1 cellular context compared by ENCODE assay signal in the genomic region with DNA sequence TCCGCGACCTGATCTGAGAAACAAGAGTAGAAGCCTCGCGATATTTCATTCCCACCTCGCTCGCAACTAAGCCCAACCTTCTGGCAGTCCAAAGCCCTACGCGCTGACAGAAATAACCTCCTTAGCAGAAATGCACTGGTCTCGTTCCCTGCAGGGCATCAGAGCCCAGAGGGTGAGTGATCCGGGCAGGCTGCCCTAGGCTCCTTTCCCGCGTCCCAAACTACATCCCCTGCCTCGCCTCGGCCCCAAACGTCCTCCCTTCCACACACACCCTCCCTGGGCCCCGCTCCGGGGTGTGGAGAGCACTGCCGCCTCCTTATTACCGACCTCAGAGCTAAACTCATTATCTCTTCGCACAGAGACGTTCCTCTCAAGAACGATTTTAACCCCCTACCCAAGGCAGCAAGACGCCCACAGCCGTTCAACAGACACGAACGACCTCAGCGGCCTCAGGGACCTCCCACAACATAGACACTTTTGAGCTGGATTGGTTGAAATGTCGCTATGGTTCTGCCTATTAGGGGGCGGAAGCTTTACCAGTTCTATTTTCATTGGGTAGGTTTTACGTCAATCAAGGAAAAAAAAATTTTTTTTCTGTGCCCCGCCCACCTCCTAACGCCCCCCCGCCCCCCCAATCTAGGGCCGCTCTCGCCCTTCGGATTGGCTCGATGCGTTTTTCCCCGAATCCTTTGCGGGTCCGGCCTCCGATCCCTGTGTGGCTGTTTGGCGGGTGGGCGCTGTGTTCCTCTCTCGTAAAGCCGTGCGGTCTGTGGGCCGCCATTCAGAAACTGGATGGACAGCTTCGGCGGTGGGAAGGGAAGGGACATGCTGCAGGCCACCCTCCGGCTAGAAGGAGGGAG.
A peak's percentile ranks its signal among the peaks of the same experiment; 100 is the strongest.
TF ChIP-seq lines count a peak whose summit lies in the region.

A gene (minus strand): TSS at position 439 of the 860 bp plus-strand sequence. CDS start 95 bp downstream, at position 344.

TF ChIP-seq in HepG2, 621 proteins besides CTCF, POLR2A, EP300 and RAD21 (continued from another document and continues in another):
- TF ChIP-seq, protein P1, sequence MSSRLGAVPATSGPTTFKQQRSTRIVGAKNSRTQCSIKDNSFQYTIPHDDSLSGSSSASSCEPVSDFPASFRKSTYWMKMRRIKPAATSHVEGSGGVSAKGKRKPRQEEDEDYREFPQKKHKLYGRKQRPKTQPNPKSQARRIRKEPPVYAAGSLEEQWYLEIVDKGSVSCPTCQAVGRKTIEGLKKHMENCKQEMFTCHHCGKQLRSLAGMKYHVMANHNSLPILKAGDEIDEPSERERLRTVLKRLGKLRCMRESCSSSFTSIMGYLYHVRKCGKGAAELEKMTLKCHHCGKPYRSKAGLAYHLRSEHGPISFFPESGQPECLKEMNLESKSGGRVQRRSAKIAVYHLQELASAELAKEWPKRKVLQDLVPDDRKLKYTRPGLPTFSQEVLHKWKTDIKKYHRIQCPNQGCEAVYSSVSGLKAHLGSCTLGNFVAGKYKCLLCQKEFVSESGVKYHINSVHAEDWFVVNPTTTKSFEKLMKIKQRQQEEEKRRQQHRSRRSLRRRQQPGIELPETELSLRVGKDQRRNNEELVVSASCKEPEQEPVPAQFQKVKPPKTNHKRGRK (CRISPR knock-in tag; IDR thresholded peaks at IDR 0.05) = no peak
- TF ChIP-seq, protein P2, sequence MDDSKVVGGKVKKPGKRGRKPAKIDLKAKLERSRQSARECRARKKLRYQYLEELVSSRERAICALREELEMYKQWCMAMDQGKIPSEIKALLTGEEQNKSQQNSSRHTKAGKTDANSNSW (CRISPR knock-in tag; IDR thresholded peaks at IDR 0.05; ENCODE audit: borderline replicate concordance) = peak; percentile 61; the same call in 1 of the 2 replicates
- TF ChIP-seq JARID2 (CRISPR knock-in tag; IDR thresholded peaks at IDR 0.05; ENCODE audit: insufficient replicate concordance) (no peak), REPIN1 (CRISPR knock-in tag; IDR thresholded peaks at IDR 0.05; ENCODE audit: borderline replicate concordance, low read depth) (peak; percentile 91), ZBTB8A (CRISPR knock-in tag; IDR thresholded peaks at IDR 0.05; ENCODE audit: borderline replicate concordance, low read depth) (peak; percentile 56; the same call in 1 of the 2 replicates), HNRNPK (IDR thresholded peaks at IDR 0.05; ENCODE audit: low read depth, low read length, poor library complexity, severe bottlenecking) (no peak), NCOR1 (IDR thresholded peaks at IDR 0.05; ENCODE audit: borderline replicate concordance, low read length) (no peak), ZNF121 (CRISPR knock-in tag; IDR thresholded peaks at IDR 0.05) (0 out of 2 replicates have a peak, but pooled peaks have one; percentile 9), KDM5B (CRISPR knock-in tag; IDR thresholded peaks at IDR 0.05; ENCODE audit: borderline replicate concordance) (peak; percentile 67; the same call in 1 of the 2 replicates), SNAPC2 (CRISPR knock-in tag; IDR thresholded peaks at IDR 0.05) (peak; percentile 9; the same call in 1 of the 2 replicates), ZEB1 (IDR thresholded peaks at IDR 0.05; ENCODE audit: insufficient replicate concordance, low read depth) (no peak), SMC3 (IDR thresholded peaks at IDR 0.05; ENCODE audit: low read length) (no peak), MXD4 (CRISPR knock-in tag; IDR thresholded peaks at IDR 0.05) (peak; percentile 91), ARNT2 (CRISPR knock-in tag; IDR thresholded peaks at IDR 0.05; ENCODE audit: low read depth) (peak; percentile 64), GTF2F1 (IDR thresholded peaks at IDR 0.05; ENCODE audit: low read length) (peak; percentile 88; the same call in 1 of the 2 replicates), ARID2 (CRISPR knock-in tag; IDR thresholded peaks at IDR 0.05; ENCODE audit: borderline replicate concordance) (peak; percentile 97), HIVEP1 (CRISPR knock-in tag; IDR thresholded peaks at IDR 0.05) (no peak), ZNF549 (CRISPR knock-in tag; IDR thresholded peaks at IDR 0.05) (no peak), JUNB (CRISPR knock-in tag; IDR thresholded peaks at IDR 0.05; ENCODE audit: borderline replicate concordance) (no peak), RBFOX2 (IDR thresholded peaks at IDR 0.05; ENCODE audit: low read depth, low read length) (peak; percentile 85), ZIK1 (CRISPR knock-in tag; IDR thresholded peaks at IDR 0.05; ENCODE audit: borderline replicate concordance, low read depth) (no peak), RARA (CRISPR knock-in tag; IDR thresholded peaks at IDR 0.05) (peak; percentile 19), TEAD2 (CRISPR knock-in tag; IDR thresholded peaks at IDR 0.05) (peak; percentile 8; the same call in 1 of the 2 replicates), ZFP36L1 (CRISPR knock-in tag; IDR thresholded peaks at IDR 0.05) (peak; percentile 95; the same call in 1 of the 2 replicates), KLF6 (CRISPR knock-in tag; IDR thresholded peaks at IDR 0.05) (0 out of 2 replicates have a peak, but pooled peaks have one; percentile 30), ZNF850 (CRISPR knock-in tag; conservative IDR thresholded peaks at IDR 0.05) (no peak), ZNF44 (CRISPR knock-in tag; IDR thresholded peaks at IDR 0.05) (peak; percentile 80), ERF (CRISPR knock-in tag; IDR thresholded peaks at IDR 0.05) (peak; percentile 61), CBX1 (IDR thresholded peaks at IDR 0.05; ENCODE audit: low read depth) (peak; percentile 91), MEF2D (CRISPR knock-in tag; IDR thresholded peaks at IDR 0.05) (no peak; the same call in 1 of the 2 replicates)
- TF ChIP-seq, protein P3, sequence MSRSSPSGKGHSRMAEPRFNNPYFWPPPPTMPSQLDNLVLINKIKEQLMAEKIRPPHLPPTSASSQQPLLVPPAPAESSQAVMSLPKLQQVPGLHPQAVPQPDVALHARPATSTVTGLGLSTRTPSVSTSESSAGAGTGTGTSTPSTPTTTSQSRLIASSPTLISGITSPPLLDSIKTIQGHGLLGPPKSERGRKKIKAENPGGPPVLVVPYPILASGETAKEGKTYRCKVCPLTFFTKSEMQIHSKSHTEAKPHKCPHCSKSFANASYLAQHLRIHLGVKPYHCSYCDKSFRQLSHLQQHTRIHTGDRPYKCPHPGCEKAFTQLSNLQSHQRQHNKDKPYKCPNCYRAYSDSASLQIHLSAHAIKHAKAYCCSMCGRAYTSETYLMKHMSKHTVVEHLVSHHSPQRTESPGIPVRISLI (CRISPR knock-in tag; IDR thresholded peaks at IDR 0.05; ENCODE audit: borderline replicate concordance) = peak; percentile 94
- TF ChIP-seq, protein P4, sequence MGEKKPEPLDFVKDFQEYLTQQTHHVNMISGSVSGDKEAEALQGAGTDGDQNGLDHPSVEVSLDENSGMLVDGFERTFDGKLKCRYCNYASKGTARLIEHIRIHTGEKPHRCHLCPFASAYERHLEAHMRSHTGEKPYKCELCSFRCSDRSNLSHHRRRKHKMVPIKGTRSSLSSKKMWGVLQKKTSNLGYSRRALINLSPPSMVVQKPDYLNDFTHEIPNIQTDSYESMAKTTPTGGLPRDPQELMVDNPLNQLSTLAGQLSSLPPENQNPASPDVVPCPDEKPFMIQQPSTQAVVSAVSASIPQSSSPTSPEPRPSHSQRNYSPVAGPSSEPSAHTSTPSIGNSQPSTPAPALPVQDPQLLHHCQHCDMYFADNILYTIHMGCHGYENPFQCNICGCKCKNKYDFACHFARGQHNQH (CRISPR knock-in tag; IDR thresholded peaks at IDR 0.05) = peak; percentile 83
- TF ChIP-seq, protein P5, sequence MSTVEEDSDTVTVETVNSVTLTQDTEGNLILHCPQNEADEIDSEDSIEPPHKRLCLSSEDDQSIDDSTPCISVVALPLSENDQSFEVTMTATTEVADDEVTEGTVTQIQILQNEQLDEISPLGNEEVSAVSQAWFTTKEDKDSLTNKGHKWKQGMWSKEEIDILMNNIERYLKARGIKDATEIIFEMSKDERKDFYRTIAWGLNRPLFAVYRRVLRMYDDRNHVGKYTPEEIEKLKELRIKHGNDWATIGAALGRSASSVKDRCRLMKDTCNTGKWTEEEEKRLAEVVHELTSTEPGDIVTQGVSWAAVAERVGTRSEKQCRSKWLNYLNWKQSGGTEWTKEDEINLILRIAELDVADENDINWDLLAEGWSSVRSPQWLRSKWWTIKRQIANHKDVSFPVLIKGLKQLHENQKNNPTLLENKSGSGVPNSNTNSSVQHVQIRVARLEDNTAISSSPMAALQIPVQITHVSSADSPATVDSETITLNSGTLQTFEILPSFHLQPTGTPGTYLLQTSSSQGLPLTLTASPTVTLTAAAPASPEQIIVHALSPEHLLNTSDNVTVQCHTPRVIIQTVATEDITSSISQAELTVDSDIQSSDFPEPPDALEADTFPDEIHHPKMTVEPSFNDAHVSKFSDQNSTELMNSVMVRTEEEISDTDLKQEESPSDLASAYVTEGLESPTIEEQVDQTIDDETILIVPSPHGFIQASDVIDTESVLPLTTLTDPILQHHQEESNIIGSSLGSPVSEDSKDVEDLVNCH (CRISPR knock-in tag; IDR thresholded peaks at IDR 0.05) = no peak; the same call in 1 of the 2 replicates
- TF ChIP-seq, protein P6, sequence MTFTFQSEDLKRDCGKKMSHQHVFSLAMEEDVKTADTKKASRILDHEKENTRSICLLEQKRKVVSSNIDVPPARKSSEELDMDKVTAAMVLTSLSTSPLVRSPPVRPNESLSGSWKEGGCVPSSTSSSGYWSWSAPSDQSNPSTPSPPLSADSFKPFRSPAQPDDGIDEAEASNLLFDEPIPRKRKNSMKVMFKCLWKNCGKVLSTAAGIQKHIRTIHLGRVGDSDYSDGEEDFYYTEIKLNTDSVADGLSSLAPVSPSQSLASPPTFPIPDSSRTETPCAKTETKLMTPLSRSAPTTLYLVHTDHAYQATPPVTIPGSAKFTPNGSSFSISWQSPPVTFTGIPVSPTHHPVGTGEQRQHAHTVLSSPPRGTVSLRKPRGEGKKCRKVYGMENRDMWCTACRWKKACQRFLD (CRISPR knock-in tag; IDR thresholded peaks at IDR 0.05; ENCODE audit: borderline replicate concordance) = peak; percentile 90; the same call in 1 of the 2 replicates
- TF ChIP-seq, protein P7, sequence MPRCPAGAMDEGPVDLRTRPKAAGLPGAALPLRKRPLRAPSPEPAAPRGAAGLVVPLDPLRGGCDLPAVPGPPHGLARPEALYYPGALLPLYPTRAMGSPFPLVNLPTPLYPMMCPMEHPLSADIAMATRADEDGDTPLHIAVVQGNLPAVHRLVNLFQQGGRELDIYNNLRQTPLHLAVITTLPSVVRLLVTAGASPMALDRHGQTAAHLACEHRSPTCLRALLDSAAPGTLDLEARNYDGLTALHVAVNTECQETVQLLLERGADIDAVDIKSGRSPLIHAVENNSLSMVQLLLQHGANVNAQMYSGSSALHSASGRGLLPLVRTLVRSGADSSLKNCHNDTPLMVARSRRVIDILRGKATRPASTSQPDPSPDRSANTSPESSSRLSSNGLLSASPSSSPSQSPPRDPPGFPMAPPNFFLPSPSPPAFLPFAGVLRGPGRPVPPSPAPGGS (CRISPR knock-in tag; IDR thresholded peaks at IDR 0.05) = peak; percentile 76
- TF ChIP-seq, protein P8, sequence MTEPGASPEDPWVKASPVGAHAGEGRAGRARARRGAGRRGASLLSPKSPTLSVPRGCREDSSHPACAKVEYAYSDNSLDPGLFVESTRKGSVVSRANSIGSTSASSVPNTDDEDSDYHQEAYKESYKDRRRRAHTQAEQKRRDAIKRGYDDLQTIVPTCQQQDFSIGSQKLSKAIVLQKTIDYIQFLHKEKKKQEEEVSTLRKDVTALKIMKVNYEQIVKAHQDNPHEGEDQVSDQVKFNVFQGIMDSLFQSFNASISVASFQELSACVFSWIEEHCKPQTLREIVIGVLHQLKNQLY (CRISPR knock-in tag; IDR thresholded peaks at IDR 0.05) = 0 out of 2 replicates have a peak, but pooled peaks have one; percentile 14
- TF ChIP-seq, protein P9, sequence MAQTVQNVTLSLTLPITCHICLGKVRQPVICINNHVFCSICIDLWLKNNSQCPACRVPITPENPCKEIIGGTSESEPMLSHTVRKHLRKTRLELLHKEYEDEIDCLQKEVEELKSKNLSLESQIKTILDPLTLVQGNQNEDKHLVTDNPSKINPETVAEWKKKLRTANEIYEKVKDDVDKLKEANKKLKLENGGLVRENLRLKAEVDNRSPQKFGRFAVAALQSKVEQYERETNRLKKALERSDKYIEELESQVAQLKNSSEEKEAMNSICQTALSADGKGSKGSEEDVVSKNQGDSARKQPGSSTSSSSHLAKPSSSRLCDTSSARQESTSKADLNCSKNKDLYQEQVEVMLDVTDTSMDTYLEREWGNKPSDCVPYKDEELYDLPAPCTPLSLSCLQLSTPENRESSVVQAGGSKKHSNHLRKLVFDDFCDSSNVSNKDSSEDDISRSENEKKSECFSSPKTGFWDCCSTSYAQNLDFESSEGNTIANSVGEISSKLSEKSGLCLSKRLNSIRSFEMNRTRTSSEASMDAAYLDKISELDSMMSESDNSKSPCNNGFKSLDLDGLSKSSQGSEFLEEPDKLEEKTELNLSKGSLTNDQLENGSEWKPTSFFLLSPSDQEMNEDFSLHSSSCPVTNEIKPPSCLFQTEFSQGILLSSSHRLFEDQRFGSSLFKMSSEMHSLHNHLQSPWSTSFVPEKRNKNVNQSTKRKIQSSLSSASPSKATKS (CRISPR knock-in tag; IDR thresholded peaks at IDR 0.05) = 0 out of 2 replicates have a peak, but pooled peaks have one; percentile 65
- TF ChIP-seq, protein P10, sequence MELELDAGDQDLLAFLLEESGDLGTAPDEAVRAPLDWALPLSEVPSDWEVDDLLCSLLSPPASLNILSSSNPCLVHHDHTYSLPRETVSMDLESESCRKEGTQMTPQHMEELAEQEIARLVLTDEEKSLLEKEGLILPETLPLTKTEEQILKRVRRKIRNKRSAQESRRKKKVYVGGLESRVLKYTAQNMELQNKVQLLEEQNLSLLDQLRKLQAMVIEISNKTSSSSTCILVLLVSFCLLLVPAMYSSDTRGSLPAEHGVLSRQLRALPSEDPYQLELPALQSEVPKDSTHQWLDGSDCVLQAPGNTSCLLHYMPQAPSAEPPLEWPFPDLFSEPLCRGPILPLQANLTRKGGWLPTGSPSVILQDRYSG (CRISPR knock-in tag; IDR thresholded peaks at IDR 0.05) = peak; percentile 43; the same call in 1 of the 2 replicates
- TF ChIP-seq, protein P11, sequence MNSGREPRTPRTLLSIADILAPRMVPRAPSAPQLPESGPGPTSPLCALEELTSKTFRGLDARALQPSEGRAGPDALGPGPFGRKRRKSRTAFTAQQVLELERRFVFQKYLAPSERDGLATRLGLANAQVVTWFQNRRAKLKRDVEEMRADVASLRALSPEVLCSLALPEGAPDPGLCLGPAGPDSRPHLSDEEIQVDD (CRISPR knock-in tag; IDR thresholded peaks at IDR 0.05; ENCODE audit: borderline replicate concordance) = peak; percentile 81; the same call in 1 of the 2 replicates
- TF ChIP-seq, protein P12, sequence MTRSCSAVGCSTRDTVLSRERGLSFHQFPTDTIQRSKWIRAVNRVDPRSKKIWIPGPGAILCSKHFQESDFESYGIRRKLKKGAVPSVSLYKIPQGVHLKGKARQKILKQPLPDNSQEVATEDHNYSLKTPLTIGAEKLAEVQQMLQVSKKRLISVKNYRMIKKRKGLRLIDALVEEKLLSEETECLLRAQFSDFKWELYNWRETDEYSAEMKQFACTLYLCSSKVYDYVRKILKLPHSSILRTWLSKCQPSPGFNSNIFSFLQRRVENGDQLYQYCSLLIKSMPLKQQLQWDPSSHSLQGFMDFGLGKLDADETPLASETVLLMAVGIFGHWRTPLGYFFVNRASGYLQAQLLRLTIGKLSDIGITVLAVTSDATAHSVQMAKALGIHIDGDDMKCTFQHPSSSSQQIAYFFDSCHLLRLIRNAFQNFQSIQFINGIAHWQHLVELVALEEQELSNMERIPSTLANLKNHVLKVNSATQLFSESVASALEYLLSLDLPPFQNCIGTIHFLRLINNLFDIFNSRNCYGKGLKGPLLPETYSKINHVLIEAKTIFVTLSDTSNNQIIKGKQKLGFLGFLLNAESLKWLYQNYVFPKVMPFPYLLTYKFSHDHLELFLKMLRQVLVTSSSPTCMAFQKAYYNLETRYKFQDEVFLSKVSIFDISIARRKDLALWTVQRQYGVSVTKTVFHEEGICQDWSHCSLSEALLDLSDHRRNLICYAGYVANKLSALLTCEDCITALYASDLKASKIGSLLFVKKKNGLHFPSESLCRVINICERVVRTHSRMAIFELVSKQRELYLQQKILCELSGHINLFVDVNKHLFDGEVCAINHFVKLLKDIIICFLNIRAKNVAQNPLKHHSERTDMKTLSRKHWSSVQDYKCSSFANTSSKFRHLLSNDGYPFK (CRISPR knock-in tag; IDR thresholded peaks at IDR 0.05; ENCODE audit: borderline replicate concordance) = peak; percentile 72; the same call in 1 of the 2 replicates
